Comparison of ENCODE assay signal across 26 cellular contexts in the genomic region with DNA sequence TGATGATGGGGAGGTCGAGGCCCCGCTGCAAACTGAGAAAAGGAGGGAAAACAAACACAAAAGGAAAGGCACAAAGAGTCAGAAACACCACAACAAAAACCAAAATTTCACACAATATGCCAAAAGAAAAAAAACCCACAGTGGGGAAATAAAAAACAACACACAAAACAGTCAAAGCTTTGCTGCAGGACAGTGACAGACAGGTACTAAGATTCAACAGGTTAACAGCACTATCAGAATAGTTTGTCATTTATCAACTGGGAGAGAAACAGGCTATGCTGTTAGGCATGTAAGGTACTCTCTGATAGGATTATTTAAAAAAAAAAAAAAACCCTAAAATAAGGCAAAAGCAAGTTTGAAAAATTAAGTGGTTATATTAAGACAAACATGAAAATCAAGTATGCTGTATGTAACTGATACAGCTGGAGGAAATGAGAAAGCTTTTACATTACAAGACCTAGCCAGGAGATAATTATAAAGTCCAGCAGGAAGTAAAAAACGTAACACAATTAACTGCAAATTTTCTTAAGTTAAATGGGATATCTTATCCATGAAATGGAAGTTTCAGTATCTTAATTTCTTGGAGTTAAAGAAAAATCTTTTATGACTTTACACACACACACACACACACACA.
"Had no signal": no experiment of that assay in that cellular context is flagged by ENCODE, and none has a peak within 500 bp of the region (broad histone marks: within the 10 kb centered on the region; RNA-seq: fewer than 3 reads in every experiment).

No MANE protein-coding gene starts in this region.

- ATAC-seq: left lung; right lobe of liver; stimulated activated memory B cell treated with anti-CD40 and anti-IgM and Interleukin-4, amounts not matched to agents 10 μg/mL and 1 μg/mL and 100 μg/mL, for 72 hours; T-cell had no signal

- DNase-seq: activated CD4-positive, alpha-beta memory T cell treated with anti-CD3 and anti-CD28 coated beads, Interleukin-2, amount 10 ng/mL, durations not matched to agents 7 days and 5 days; activated CD4-positive, alpha-beta T cell treated with anti-CD3 and anti-CD28 coated beads for 48 hours; activated CD4-positive, CD25-positive, alpha-beta regulatory T cell; activated gamma-delta T cell; activated naive CD4-positive, alpha-beta T cell treated with anti-CD3 and anti-CD28 coated beads, Interleukin-2, amount 50 U/mL, for 16 hours; aorta; caudate nucleus; effector CD4-positive, alpha-beta T cell; erythroblast; foreskin fibroblast; immature natural killer cell; left lung; posterior cingulate gyrus; right lobe of liver; stimulated activated CD4-positive, alpha-beta T cell treated with anti-CD3 and anti-CD28 coated beads, Interleukin-1b, Interleukin-23, amount 100 ng/mL, for 48 hours; stomach; T-cell had no signal

- H3K4me1 ChIP-seq: right lobe of liver, suprapubic skin had no signal

- H3K4me3 ChIP-seq: left lung, right lobe of liver, skin epidermis, stomach, suprapubic skin, tibial nerve had no signal

- H3K9me3 Mint-ChIP-seq: activated CD4-positive, alpha-beta memory T cell treated with anti-CD3 and anti-CD28 coated beads, Interleukin-2, amount 10 ng/mL, durations not matched to agents 7 days and 5 days; activated T-helper 1 cell treated with anti-CD3 and anti-CD28 coated beads, Interleukin-12 subunit alpha, Interleukin-12 subunit beta, Interleukin-2, Interleukin-4 antibody, amounts not matched to agents 30 ng/mL and 10 ng/mL and 1 ng/mL, durations not matched to agents 14 hours and 24 hours and 36 hours; brain; dendritic cell treated with granulocyte-macrophage colony-stimulating factor and Interleukin-4, amounts not matched to agents 40 ng/mL and 50 ng/mL, for 4 days; immature natural killer cell; neural crest cell; stimulated activated memory B cell treated with anti-CD40 and anti-IgM and Interleukin-4, amounts not matched to agents 10 μg/mL and 1 μg/mL and 100 μg/mL, for 72 hours; T-cell; T-helper 2 cell treated with Interferon-gamma antibody and Interleukin-4, amounts not matched to agents 5 μg/mL and 100 μg/mL, for 36 hours had no signal

- H3K27ac ChIP-seq: left lung, right lobe of liver, skin epidermis, stomach, suprapubic skin, tibial nerve had no signal

- H3K27ac Mint-ChIP-seq: activated CD4-positive, alpha-beta memory T cell treated with anti-CD3 and anti-CD28 coated beads, Interleukin-2, amount 10 ng/mL, durations not matched to agents 7 days and 5 days; activated T-helper 1 cell treated with anti-CD3 and anti-CD28 coated beads, Interleukin-12 subunit alpha, Interleukin-12 subunit beta, Interleukin-2, Interleukin-4 antibody, amounts not matched to agents 30 ng/mL and 10 ng/mL and 1 ng/mL, durations not matched to agents 14 hours and 24 hours and 36 hours; dendritic cell treated with granulocyte-macrophage colony-stimulating factor and Interleukin-4, amounts not matched to agents 40 ng/mL and 50 ng/mL, for 4 days; stimulated activated memory B cell treated with anti-CD40 and anti-IgM and Interleukin-4, amounts not matched to agents 10 μg/mL and 1 μg/mL and 100 μg/mL, for 72 hours; T-cell; T-helper 2 cell treated with Interferon-gamma antibody and Interleukin-4, amounts not matched to agents 5 μg/mL and 100 μg/mL, for 36 hours had no signal

- H3K27me3 Mint-ChIP-seq: activated CD4-positive, alpha-beta memory T cell treated with anti-CD3 and anti-CD28 coated beads, Interleukin-2, amount 10 ng/mL, durations not matched to agents 7 days and 5 days; brain; dendritic cell treated with granulocyte-macrophage colony-stimulating factor and Interleukin-4, amounts not matched to agents 40 ng/mL and 50 ng/mL, for 4 days; stimulated activated memory B cell treated with anti-CD40 and anti-IgM and Interleukin-4, amounts not matched to agents 10 μg/mL and 1 μg/mL and 100 μg/mL, for 72 hours; T-cell had no signal

- H3K9me3 ChIP-seq: left lung, right lobe of liver, stomach, suprapubic skin, tibial nerve had no signal

- H3K27me3 ChIP-seq: left lung, right lobe of liver, stomach, suprapubic skin, tibial nerve had no signal

- H3K36me3 ChIP-seq: right lobe of liver, suprapubic skin, tibial nerve had no signal

- H3K4me3 Mint-ChIP-seq: activated CD4-positive, alpha-beta memory T cell treated with anti-CD3 and anti-CD28 coated beads, Interleukin-2, amount 10 ng/mL, durations not matched to agents 7 days and 5 days; activated T-helper 1 cell treated with anti-CD3 and anti-CD28 coated beads, Interleukin-12 subunit alpha, Interleukin-12 subunit beta, Interleukin-2, Interleukin-4 antibody, amounts not matched to agents 30 ng/mL and 10 ng/mL and 1 ng/mL, durations not matched to agents 14 hours and 24 hours and 36 hours; brain; dendritic cell treated with granulocyte-macrophage colony-stimulating factor and Interleukin-4, amounts not matched to agents 40 ng/mL and 50 ng/mL, for 4 days; immature natural killer cell; neural crest cell; stimulated activated memory B cell treated with anti-CD40 and anti-IgM and Interleukin-4, amounts not matched to agents 10 μg/mL and 1 μg/mL and 100 μg/mL, for 72 hours; T-cell; T-helper 2 cell treated with Interferon-gamma antibody and Interleukin-4, amounts not matched to agents 5 μg/mL and 100 μg/mL, for 36 hours had no signal
